Comparison of ENCODE assay signal across 1 cellular context in the genomic region with DNA sequence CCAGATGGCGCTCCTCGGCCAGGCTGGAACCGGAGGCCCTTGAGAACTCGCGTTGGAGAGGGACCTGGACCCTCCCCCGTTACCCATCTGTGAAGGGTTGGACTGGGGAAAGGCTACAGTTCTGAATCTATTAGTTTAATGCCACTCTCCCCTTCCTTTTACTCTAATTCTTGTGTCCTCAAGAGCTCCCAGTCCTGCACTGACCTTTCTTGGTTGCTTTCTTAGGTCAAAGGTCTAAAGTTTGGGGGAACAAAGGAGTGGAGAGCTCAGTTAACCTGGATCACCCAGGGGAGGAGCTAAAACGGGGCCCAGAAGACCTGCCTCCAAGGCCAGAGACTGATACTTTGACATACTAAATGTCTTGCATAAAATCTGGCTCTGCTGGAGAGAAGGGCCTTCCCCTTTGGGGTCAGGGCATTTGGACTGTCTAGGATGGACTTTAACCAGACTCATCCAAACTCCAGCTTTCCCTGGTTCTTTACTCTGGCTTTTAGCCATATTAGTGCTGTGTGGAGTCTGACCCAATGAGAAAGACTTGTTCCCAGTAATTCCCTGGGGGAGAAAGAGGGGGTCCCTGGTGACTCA.
TF ChIP-seq lines count a peak whose summit lies in the region.

No MANE protein-coding gene starts in this region.

TF ChIP-seq in K562, 482 proteins besides CTCF, POLR2A, EP300 and RAD21 (continues in another document):
- TF ChIP-seq ETV6 (IDR thresholded peaks at IDR 0.05; ENCODE audit: borderline replicate concordance in 1 of 2, low read depth in 2 of 2, low read length in 1 of 2) (no peak), ETV6 (CRISPR knock-in tag; IDR thresholded peaks at IDR 0.05; ENCODE audit: borderline replicate concordance) (no peak), BCLAF1 (IDR thresholded peaks at IDR 0.05; ENCODE audit: borderline replicate concordance in 1 of 2, control insufficient read depth in 1 of 2, low read depth in 2 of 2, low read length in 1 of 2) (no peak), ZNF592 (IDR thresholded peaks at IDR 0.05) (0 out of 2 replicates have a peak, but pooled peaks have one; percentile 32), DEAF1 (CRISPR knock-in tag; IDR thresholded peaks at IDR 0.05) (0 out of 2 replicates have a peak, but pooled peaks have one; percentile 88), L3MBTL2 (IDR thresholded peaks at IDR 0.05) (no peak), CUX1 (CRISPR knock-in tag; IDR thresholded peaks at IDR 0.05) (no peak), DIDO1 (tag; IDR thresholded peaks at IDR 0.05; ENCODE audit: low read depth) (no peak), SAP30 (IDR thresholded peaks at IDR 0.05; ENCODE audit: borderline replicate concordance, insufficient read depth, low read depth, low read length, poor library complexity, severe bottlenecking) (no peak), XRCC5 (IDR thresholded peaks at IDR 0.05; ENCODE audit: low read depth, low read length) (0 out of 2 replicates have a peak, but pooled peaks have one; percentile 17), BHLHE40 (IDR thresholded peaks at IDR 0.05; ENCODE audit: low read length) (no peak), GATA2 (CRISPR knock-in tag; IDR thresholded peaks at IDR 0.05) (no peak), ZNF274 (IDR thresholded peaks at IDR 0.05; ENCODE audit: borderline replicate concordance, low read depth, low read length) (no peak), PTRF (tag; IDR thresholded peaks at IDR 0.05) (no peak), POLR2B (IDR thresholded peaks at IDR 0.05; ENCODE audit: low read depth, partially characterized antibody) (no peak), SMAD4 (CRISPR knock-in tag; conservative IDR thresholded peaks at IDR 0.05) (no peak), TAF7 (tag; IDR thresholded peaks at IDR 0.05) (no peak), ARID2 (IDR thresholded peaks at IDR 0.05) (peak; percentile 83; the same call in 1 of the 2 replicates), PHF21A (IDR thresholded peaks at IDR 0.05; ENCODE audit: borderline replicate concordance, low read depth) (no peak), ARID3B (CRISPR knock-in tag; IDR thresholded peaks at IDR 0.05; ENCODE audit: borderline replicate concordance) (no peak), NR2C1 (IDR thresholded peaks at IDR 0.05) (no peak), NR2C1 (tag; IDR thresholded peaks at IDR 0.05) (peak; percentile 49), PHF8 (IDR thresholded peaks at IDR 0.05; ENCODE audit: borderline replicate concordance, low read length) (no peak), NR3C1 (CRISPR knock-in tag; IDR thresholded peaks at IDR 0.05) (no peak), NR2C2 (CRISPR knock-in tag; IDR thresholded peaks at IDR 0.05) (no peak), NR2C2 (tag; IDR thresholded peaks at IDR 0.05) (peak; percentile 78; the same call in 1 of the 2 replicates), ZNF140 (CRISPR knock-in tag; IDR thresholded peaks at IDR 0.05) (no peak), MXI1 (IDR thresholded peaks at IDR 0.05; ENCODE audit: low read depth, low read length) (no peak), ZNF76 (CRISPR knock-in tag; IDR thresholded peaks at IDR 0.05; ENCODE audit: borderline replicate concordance) (no peak), HDAC8 (tag; IDR thresholded peaks at IDR 0.05) (no peak), MCM3 (IDR thresholded peaks at IDR 0.05) (no peak)
- TF ChIP-seq, protein P1, sequence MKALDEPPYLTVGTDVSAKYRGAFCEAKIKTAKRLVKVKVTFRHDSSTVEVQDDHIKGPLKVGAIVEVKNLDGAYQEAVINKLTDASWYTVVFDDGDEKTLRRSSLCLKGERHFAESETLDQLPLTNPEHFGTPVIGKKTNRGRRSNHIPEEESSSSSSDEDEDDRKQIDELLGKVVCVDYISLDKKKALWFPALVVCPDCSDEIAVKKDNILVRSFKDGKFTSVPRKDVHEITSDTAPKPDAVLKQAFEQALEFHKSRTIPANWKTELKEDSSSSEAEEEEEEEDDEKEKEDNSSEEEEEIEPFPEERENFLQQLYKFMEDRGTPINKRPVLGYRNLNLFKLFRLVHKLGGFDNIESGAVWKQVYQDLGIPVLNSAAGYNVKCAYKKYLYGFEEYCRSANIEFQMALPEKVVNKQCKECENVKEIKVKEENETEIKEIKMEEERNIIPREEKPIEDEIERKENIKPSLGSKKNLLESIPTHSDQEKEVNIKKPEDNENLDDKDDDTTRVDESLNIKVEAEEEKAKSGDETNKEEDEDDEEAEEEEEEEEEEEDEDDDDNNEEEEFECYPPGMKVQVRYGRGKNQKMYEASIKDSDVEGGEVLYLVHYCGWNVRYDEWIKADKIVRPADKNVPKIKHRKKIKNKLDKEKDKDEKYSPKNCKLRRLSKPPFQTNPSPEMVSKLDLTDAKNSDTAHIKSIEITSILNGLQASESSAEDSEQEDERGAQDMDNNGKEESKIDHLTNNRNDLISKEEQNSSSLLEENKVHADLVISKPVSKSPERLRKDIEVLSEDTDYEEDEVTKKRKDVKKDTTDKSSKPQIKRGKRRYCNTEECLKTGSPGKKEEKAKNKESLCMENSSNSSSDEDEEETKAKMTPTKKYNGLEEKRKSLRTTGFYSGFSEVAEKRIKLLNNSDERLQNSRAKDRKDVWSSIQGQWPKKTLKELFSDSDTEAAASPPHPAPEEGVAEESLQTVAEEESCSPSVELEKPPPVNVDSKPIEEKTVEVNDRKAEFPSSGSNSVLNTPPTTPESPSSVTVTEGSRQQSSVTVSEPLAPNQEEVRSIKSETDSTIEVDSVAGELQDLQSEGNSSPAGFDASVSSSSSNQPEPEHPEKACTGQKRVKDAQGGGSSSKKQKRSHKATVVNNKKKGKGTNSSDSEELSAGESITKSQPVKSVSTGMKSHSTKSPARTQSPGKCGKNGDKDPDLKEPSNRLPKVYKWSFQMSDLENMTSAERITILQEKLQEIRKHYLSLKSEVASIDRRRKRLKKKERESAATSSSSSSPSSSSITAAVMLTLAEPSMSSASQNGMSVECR (CRISPR knock-in tag; IDR thresholded peaks at IDR 0.05): no peak
- TF ChIP-seq, protein P2, sequence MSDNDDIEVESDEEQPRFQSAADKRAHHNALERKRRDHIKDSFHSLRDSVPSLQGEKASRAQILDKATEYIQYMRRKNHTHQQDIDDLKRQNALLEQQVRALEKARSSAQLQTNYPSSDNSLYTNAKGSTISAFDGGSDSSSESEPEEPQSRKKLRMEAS (CRISPR knock-in tag; IDR thresholded peaks at IDR 0.05): 0 out of 2 replicates have a peak, but pooled peaks have one; percentile 8
- TF ChIP-seq, protein P3, sequence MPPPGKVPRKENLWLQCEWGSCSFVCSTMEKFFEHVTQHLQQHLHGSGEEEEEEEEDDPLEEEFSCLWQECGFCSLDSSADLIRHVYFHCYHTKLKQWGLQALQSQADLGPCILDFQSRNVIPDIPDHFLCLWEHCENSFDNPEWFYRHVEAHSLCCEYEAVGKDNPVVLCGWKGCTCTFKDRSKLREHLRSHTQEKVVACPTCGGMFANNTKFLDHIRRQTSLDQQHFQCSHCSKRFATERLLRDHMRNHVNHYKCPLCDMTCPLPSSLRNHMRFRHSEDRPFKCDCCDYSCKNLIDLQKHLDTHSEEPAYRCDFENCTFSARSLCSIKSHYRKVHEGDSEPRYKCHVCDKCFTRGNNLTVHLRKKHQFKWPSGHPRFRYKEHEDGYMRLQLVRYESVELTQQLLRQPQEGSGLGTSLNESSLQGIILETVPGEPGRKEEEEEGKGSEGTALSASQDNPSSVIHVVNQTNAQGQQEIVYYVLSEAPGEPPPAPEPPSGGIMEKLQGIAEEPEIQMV (tag; conservative IDR thresholded peaks at IDR 0.05; ENCODE audit: low read depth): no peak
